ENCODE assay signal across 2 cellular contexts in the genomic region with DNA sequence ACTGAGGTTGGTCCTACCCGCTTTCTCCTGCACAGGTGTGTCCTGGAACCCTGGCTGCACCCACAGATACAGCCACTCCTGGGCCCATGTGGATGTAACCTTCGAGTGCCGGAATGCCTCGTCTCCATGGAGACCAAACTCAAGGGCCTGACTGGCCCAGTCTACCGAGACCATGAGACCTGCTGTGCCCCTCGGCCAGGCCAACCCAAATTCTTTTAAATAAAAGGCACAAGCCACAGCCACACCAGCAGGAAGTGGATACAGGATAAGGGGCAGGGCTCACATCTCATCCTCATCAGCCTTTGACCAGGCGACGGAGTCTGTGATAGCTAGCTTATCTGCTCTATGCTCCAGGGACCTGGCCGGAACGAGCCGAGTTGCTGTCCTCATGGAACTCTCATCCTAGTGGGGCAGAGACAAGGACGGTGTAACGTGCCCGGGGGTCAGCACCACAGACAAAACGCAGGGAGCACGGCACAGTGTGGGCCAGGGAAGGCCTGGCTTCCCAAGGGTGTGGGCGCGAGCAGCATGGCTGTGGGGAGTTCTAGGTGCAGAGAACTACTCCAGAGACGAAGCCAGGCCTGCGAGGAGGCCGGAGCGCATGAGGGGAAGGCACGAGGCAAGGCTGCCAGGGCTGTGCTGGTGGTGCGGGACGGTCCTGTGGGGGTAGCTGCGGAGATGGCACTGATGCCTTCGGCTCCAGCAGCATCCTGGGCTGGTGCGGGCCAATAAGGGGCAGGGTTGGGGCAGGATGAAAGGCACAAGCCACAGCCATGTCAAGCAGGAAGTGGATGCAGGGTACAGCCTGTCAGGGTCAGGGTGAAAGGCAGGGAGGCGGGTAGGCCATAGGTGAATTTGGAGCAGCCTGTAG.
TF ChIP-seq lines count a peak whose summit lies in the region.

No MANE protein-coding gene starts in this region.

TF ChIP-seq in PFSK-1, 5 proteins besides CTCF, POLR2A, EP300 and RAD21:
- TF ChIP-seq POLR2AphosphoS5 (IDR thresholded peaks at IDR 0.05; ENCODE audit: low read depth, low read length), result 0 out of 2 replicates have a peak, but pooled peaks have one; percentile 1
- no peak for TF ChIP-seq SIN3A (IDR thresholded peaks at IDR 0.05; ENCODE audit: borderline replicate concordance, insufficient read depth, low read length)

TF ChIP-seq in H1, 55 proteins besides CTCF, POLR2A, EP300 and RAD21:
- TF ChIP-seq ATF3 (IDR thresholded peaks at IDR 0.05; ENCODE audit: insufficient read depth, low read depth, low read length), result no peak
- peak; percentile 50; the same call in 1 of the 2 replicates for TF ChIP-seq POLR2AphosphoS5 (IDR thresholded peaks at IDR 0.05; ENCODE audit: low read depth, low read length)
